Comparison of ENCODE assay signal across 9 cellular contexts in genomic region chr21:31580866-31581276, GRCh38.
DNase-seq lines count a peak whose midpoint lies in the region; ATAC-seq, FAIRE-seq and TF ChIP-seq lines count a peak whose summit lies in the region.
"Had no signal": no experiment of that assay in that cellular context is flagged by ENCODE, and none has a peak within 500 bp of the region (broad histone marks: within the 10 kb centered on the region; RNA-seq: fewer than 3 reads in every experiment).

No MANE protein-coding gene starts in this region.

- no peak overlapping the region for H3K27ac ChIP-seq in H1 (ENCODE audit: low read depth, low read length)
- H3K27ac ChIP-seq: BLaER1 had no signal

- H3K4me2 ChIP-seq in H1 (ENCODE audit: insufficient read depth in 1 of 2, low read depth in 2 of 2, low read length in 2 of 2): no peak overlapping the region
- H3K4me2 ChIP-seq: BLaER1 had no signal

- no peak overlapping the region for H2AK5ac ChIP-seq in H1 (ENCODE audit: low read depth, low read length)

- no peak overlapping the region for H2BK5ac ChIP-seq in H1 (ENCODE audit: low read depth, low read length)

- no peak overlapping the region for H3K56ac ChIP-seq in H1 (replicated peaks; ENCODE audit: insufficient read length, low read depth, low read length)

- no peaks in the 10 kb centered on the region for H3K27me3 ChIP-seq in H1 (replicated peaks in 1 of 4; ENCODE audit: control insufficient read depth in 3 of 4, extremely low read depth in 1 of 4, insufficient read depth in 3 of 4, low read length in 3 of 4)
- H3K27me3 ChIP-seq: BLaER1 had no signal

- no peak overlapping the region for H3K18ac ChIP-seq in H1 (ENCODE audit: extremely low read depth, low read length)

- no peak overlapping the region for H4K91ac ChIP-seq in H1 (replicated peaks; ENCODE audit: insufficient read length, low read length)

- peak; percentile 67 to 92 (median 89) for DNase-seq in NCI-H1417 (lab: John Stamatoyannopoulos, UW)
- no peak for DNase-seq in NCI-H1417 treated with DMSO at 0.1 percent for 48 hours (lab: John Stamatoyannopoulos, UW)
- peak; percentile 93 for DNase-seq in NCI-H82 (lab: John Stamatoyannopoulos, UW)
- DNase-seq in activated CD8-positive, alpha-beta T cell treated with anti-CD3 and anti-CD28 coated beads, Interleukin-2, amount 10 ng/mL, durations not matched to agents 7 days and 5 days: peak; percentile 83
- DNase-seq in H1 (ENCODE audit: low read depth in 1 of 2, low spot score in 2 of 2): peak in 1 of 2 experiments; percentile 85
- DNase-seq in myocyte (ENCODE audit: low read depth): peak; percentile 78
- peak; percentile 40 to 58 for DNase-seq in stimulated activated CD8-positive, alpha-beta memory T cell treated with anti-CD3 and anti-CD28 coated beads, Interleukin-7, amount 100 ng/mL, for 4 hours (ENCODE audit: low read depth in 2 of 2)

- H3K9me3 Mint-ChIP-seq in activated CD8-positive, alpha-beta T cell treated with anti-CD3 and anti-CD28 coated beads, Interleukin-2, amount 10 ng/mL, durations not matched to agents 7 days and 5 days (ENCODE audit: insufficient read depth): no peaks in the 10 kb centered on the region

- no peaks in the 10 kb centered on the region for H3K4me1 ChIP-seq in H1 (replicated peaks in 1 of 4; ENCODE audit: control insufficient read depth in 3 of 4, insufficient read depth in 4 of 4, low read length in 3 of 4)

- no peaks in the 10 kb centered on the region for H3K23me2 ChIP-seq in H1 (ENCODE audit: low read depth, low read length)

- no peaks in the 10 kb centered on the region for H3K4me1 Mint-ChIP-seq in activated CD8-positive, alpha-beta T cell treated with anti-CD3 and anti-CD28 coated beads, Interleukin-2, amount 10 ng/mL, durations not matched to agents 7 days and 5 days (ENCODE audit: low read depth)

- no peak for TF ChIP-seq EP300 in H1 (IDR thresholded peaks at IDR 0.05; ENCODE audit: borderline replicate concordance in 1 of 2, low read depth in 2 of 2, low read length in 2 of 2)

- H3K23ac ChIP-seq in H1 (ENCODE audit: insufficient read length): no peak overlapping the region

- WGBS in H1 (ENCODE audit: extremely low coverage in 1 of 2, insufficient coverage in 1 of 2, insufficient read length in 1 of 2, insufficient replicate concordance in 2 of 2, low coverage in 1 of 2, low lambda C conversion rate in 2 of 2, missing lambda C conversion rate in 1 of 2), 2 experiments: 48% methylated on average over 3 of the region's 3 CpGs; no CpG with 5 or more reads in 1 of the 2 experiments

- no peak overlapping the region for H3K9ac ChIP-seq in H1 (replicated peaks in 1 of 4; ENCODE audit: extremely low read depth in 1 of 4, low read depth in 3 of 4, low read length in 3 of 4)
- H3K9ac ChIP-seq: BLaER1 had no signal

- no peak overlapping the region for H2AFZ ChIP-seq in H1 (ENCODE audit: low read length)

- no peak overlapping the region for H2BK20ac ChIP-seq in H1 (ENCODE audit: low read length)

- no peak overlapping the region for H2BK12ac ChIP-seq in H1 (ENCODE audit: low read depth, low read length)

- peak; percentile 91 to 94 for TF ChIP-seq RAD21 in H1 (IDR thresholded peaks at IDR 0.05 in 1 of 2, conservative IDR thresholded peaks at IDR 0.05 in 1 of 2; ENCODE audit: low read depth in 2 of 2, low read length in 2 of 2)

- H3K36me3 ChIP-seq in H1 (ENCODE audit: control insufficient read depth in 2 of 4, insufficient read depth in 4 of 4, low read length in 3 of 4): no peaks in the 10 kb centered on the region
- H3K36me3 ChIP-seq: BLaER1 had no signal

- H3K27ac Mint-ChIP-seq in activated CD8-positive, alpha-beta T cell treated with anti-CD3 and anti-CD28 coated beads, Interleukin-2, amount 10 ng/mL, durations not matched to agents 7 days and 5 days: no peak overlapping the region

- no peaks in the 10 kb centered on the region for H3K9me3 ChIP-seq in H1 (ENCODE audit: insufficient read depth in 2 of 2, low read depth in 1 of 2, low read length in 1 of 2)
- H3K9me3 ChIP-seq: BLaER1 had no signal

- POLR2A ChIA-PET in activated CD8-positive, alpha-beta T cell treated with anti-CD3 and anti-CD28 coated beads, Interleukin-2, amount 10 ng/mL, durations not matched to agents 7 days and 5 days (lab: Charles Lee): no interaction called here
- POLR2A ChIA-PET in H1 (lab: Charles Lee; ENCODE audit: partially characterized antibody): interaction anchor here (0.6 to 2.8 kb wide), 4 partner anchors 9 to 106 kb away, joined by 3 to 11 read pairs (median 4); no protein-coding TSS in a partner anchor

- FAIRE-seq in H1 (lab: Jason Lieb, UNC): peak; percentile 87

- H3K79me1 ChIP-seq in H1 (ENCODE audit: low read depth, low read length): no peaks in the 10 kb centered on the region

- peak; percentile 50 for ATAC-seq in HG03442 (IDR thresholded peaks at IDR 0.05; ENCODE audit: unreplicated experiment)
- peak; percentile 82 for ATAC-seq in activated CD8-positive, alpha-beta T cell treated with anti-CD3 and anti-CD28 coated beads, Interleukin-2, amount 10 ng/mL, durations not matched to agents 7 days and 5 days

- no peak overlapping the region for H3K4me3 ChIP-seq in H1 (ENCODE audit: extremely low read depth in 1 of 4, insufficient read depth in 2 of 4, low read depth in 3 of 4, low read length in 4 of 4)
- H3K4me3 ChIP-seq: BLaER1 had no signal

- CTCF ChIA-PET in activated CD8-positive, alpha-beta T cell treated with anti-CD3 and anti-CD28 coated beads, Interleukin-2, amount 10 ng/mL, durations not matched to agents 7 days and 5 days (lab: Charles Lee): interaction anchor here (0.6 to 4.9 kb wide), 58 partner anchors 10 to 494 kb away, joined by 3 to 92 read pairs (median 5); partner anchors contain the start of gene TIAM1
- CTCF ChIA-PET in H1 (lab: Charles Lee; ENCODE audit: partially characterized antibody): interaction anchor here (0.5 to 10.6 kb wide), 83 partner anchors 10 to 502 kb away, joined by 3 to 107 read pairs (median 5); partner anchors contain the start of gene TIAM1

- no peaks in the 10 kb centered on the region for H4K20me1 ChIP-seq in H1 (replicated peaks in 1 of 2; ENCODE audit: control insufficient read depth in 1 of 2, insufficient read depth in 2 of 2, low read length in 2 of 2)
- H4K20me1 ChIP-seq: BLaER1 had no signal

- H2BK120ac ChIP-seq in H1 (replicated peaks; ENCODE audit: low read depth, low read length): no peak overlapping the region

- TF ChIP-seq POLR2A in H1 (IDR thresholded peaks at IDR 0.05; ENCODE audit: control extremely low read depth in 1 of 2, low read depth in 2 of 2, low read length in 2 of 2): no peak

- no peaks in the 10 kb centered on the region for H3K36me3 Mint-ChIP-seq in activated CD8-positive, alpha-beta T cell treated with anti-CD3 and anti-CD28 coated beads, Interleukin-2, amount 10 ng/mL, durations not matched to agents 7 days and 5 days (ENCODE audit: low read depth)

- H4K5ac ChIP-seq in H1 (ENCODE audit: insufficient read length, low read depth, low read length): no peak overlapping the region

- H3K27me3 Mint-ChIP-seq in activated CD8-positive, alpha-beta T cell treated with anti-CD3 and anti-CD28 coated beads, Interleukin-2, amount 10 ng/mL, durations not matched to agents 7 days and 5 days (ENCODE audit: low read depth): peaks cover 3% of the 10 kb centered on the region

- peak; percentile 73 to 91 (median 86) for TF ChIP-seq CTCF in H1 (IDR thresholded peaks at IDR 0.05; ENCODE audit: control extremely low read depth in 1 of 3, insufficient read depth in 1 of 3, low read depth in 1 of 3, low read length in 3 of 3)

- H2BK15ac ChIP-seq in H1 (ENCODE audit: low read length): no peak overlapping the region

- no peak overlapping the region for H3K4ac ChIP-seq in H1 (replicated peaks; ENCODE audit: insufficient read length, low read depth, low read length)

- no peak overlapping the region for H4K8ac ChIP-seq in H1 (ENCODE audit: extremely low read depth, insufficient read depth, low read length)

- no peak overlapping the region for H3K14ac ChIP-seq in H1 (ENCODE audit: insufficient read length)

- no peak overlapping the region for H3K4me3 Mint-ChIP-seq in activated CD8-positive, alpha-beta T cell treated with anti-CD3 and anti-CD28 coated beads, Interleukin-2, amount 10 ng/mL, durations not matched to agents 7 days and 5 days

- no peaks in the 10 kb centered on the region for H3K79me2 ChIP-seq in H1 (ENCODE audit: control insufficient read depth in 1 of 2, insufficient read depth in 2 of 2, low read length in 2 of 2)

TF ChIP-seq in H1, 55 proteins besides CTCF, POLR2A, EP300 and RAD21:
- TF ChIP-seq RXRA (IDR thresholded peaks at IDR 0.05; ENCODE audit: insufficient read depth, low read depth, low read length) (no peak), MAFK (IDR thresholded peaks at IDR 0.05; ENCODE audit: low read depth, low read length) (no peak), KDM4A (IDR thresholded peaks at IDR 0.05; ENCODE audit: low read depth, low read length, severe bottlenecking) (no peak), HDAC6 (IDR thresholded peaks at IDR 0.05; ENCODE audit: low read depth, low read length) (no peak)
